21 cellular contexts compared by ENCODE assay signal in the genomic region with DNA sequence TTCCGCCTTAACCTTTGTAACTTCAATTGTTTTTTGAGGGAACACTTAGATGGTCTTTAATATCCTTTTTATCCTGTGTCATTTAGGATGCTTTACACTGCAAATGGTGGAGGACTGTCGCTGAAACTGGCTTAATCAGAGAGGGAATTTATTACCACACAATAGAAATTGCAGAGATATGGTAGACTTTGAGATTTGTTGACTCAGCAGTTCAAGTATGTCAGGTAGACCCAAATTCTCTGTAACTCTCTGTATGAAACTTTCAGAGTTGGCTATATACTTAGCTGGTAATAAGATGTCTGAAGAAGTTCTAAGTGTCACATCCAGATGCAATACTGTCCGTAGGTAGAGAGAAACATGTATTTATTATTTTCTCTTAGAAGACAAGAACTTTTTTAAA.
DNase-seq lines count a peak whose midpoint lies in the region; ATAC-seq, FAIRE-seq and TF ChIP-seq lines count a peak whose summit lies in the region.
"Had no signal": no experiment of that assay in that cellular context is flagged by ENCODE, and none has a peak within 500 bp of the region (broad histone marks: within the 10 kb centered on the region; RNA-seq: fewer than 3 reads in every experiment).

No MANE protein-coding gene starts in this region.

- H2AFZ ChIP-seq in HepG2 (ENCODE audit: low read length) (no peak overlapping the region), MM.1S (ENCODE audit: low read length) (no peak overlapping the region)

- POLR2A ChIA-PET in HepG2 (lab: Yijun Ruan, JAX) = no interaction called here

- H3K79me2 ChIP-seq in HepG2 (ENCODE audit: insufficient read depth, low read length) = no peaks in the 10 kb centered on the region
- H3K79me2 ChIP-seq in MM.1S (ENCODE audit: low read length) = no peaks in the 10 kb centered on the region
- no peaks in the 10 kb centered on the region for H3K79me2 ChIP-seq in mesendoderm (ENCODE audit: control insufficient read depth, insufficient read depth, low read length)

- H3K4me2 ChIP-seq in HepG2 (ENCODE audit: low read depth, low read length) (no peak overlapping the region), MM.1S (ENCODE audit: low read depth, low read length) (no peak overlapping the region), mesendoderm (ENCODE audit: low read length) (no peak overlapping the region)
- H3K4me2 ChIP-seq: BLaER1 treated with 17β-estradiol and CSF1 and Interleukin-3, amounts not matched to agents 10 nM and 100 nM had no signal

- H3K79me1 ChIP-seq in mesendoderm (ENCODE audit: low read length) = no peaks in the 10 kb centered on the region

- BruUV-seq in HepG2 (replicated peaks; lab: Mats Ljungman, UMichigan) = no TSS peak

- H3K56ac ChIP-seq in mesendoderm (ENCODE audit: low read length) = no peak overlapping the region

- no peak for FAIRE-seq in HepG2 (lab: Jason Lieb, UNC)
- FAIRE-seq: A204.1, G401.6, GM18507 had no signal

- H3K23ac ChIP-seq in mesendoderm (ENCODE audit: low read length) = no peak overlapping the region

- H2AK5ac ChIP-seq in mesendoderm (ENCODE audit: low read length) = no peak overlapping the region

- no peak overlapping the region for H3K4ac ChIP-seq in mesendoderm (ENCODE audit: low read depth, low read length)

- H3K36me3 ChIP-seq in HepG2 (replicated peaks in 1 of 2; ENCODE audit: control insufficient read depth in 1 of 2, insufficient read depth in 2 of 2, low read length in 2 of 2) = no peaks in the 10 kb centered on the region
- no peaks in the 10 kb centered on the region for H3K36me3 ChIP-seq in right lobe of liver
- no peaks in the 10 kb centered on the region for H3K36me3 ChIP-seq in MM.1S (replicated peaks; ENCODE audit: insufficient read depth, low read length)
- H3K36me3 ChIP-seq in mesendoderm (ENCODE audit: control insufficient read depth, insufficient read depth, low read length) = no peaks in the 10 kb centered on the region
- H3K36me3 ChIP-seq in upper lobe of left lung = no peaks in the 10 kb centered on the region
- H3K36me3 ChIP-seq: BE2C; BLaER1 treated with 17β-estradiol and CSF1 and Interleukin-3, amounts not matched to agents 10 nM and 100 nM had no signal

- CTCF ChIA-PET in HepG2 (lab: Yijun Ruan, JAX; ENCODE audit: low intra/inter-chr PET ratio, low total read pairs) = no interaction called here

- H3K9ac ChIP-seq in HepG2 (ENCODE audit: insufficient read depth, low read depth, low read length) (no peak overlapping the region), MM.1S (ENCODE audit: low read length) (no peak overlapping the region), mesendoderm (ENCODE audit: low read length) (no peak overlapping the region)
- H3K9ac ChIP-seq: BLaER1 treated with 17β-estradiol and CSF1 and Interleukin-3, amounts not matched to agents 10 nM and 100 nM had no signal

- no peaks in the 10 kb centered on the region; the same call in 1 of the 2 replicates for H3F3A ChIP-seq in MM.1S (ENCODE audit: insufficient read depth, low read length)

- intact Hi-C loops in HepG2 (cut with micrococcal nuclease; ENCODE audit: unreplicated experiment) (no loop called here), right lobe of liver (cut with DNase I) (no loop called here)

- no peak for TF ChIP-seq POLR2A in HepG2 (IDR thresholded peaks at IDR 0.05; ENCODE audit: insufficient read depth in 1 of 2, low read depth in 2 of 2, low read length in 2 of 2)
- no peak for TF ChIP-seq POLR2A in right lobe of liver (IDR thresholded peaks at IDR 0.05)
- TF ChIP-seq POLR2A in upper lobe of left lung (IDR thresholded peaks at IDR 0.05) = no peak

- TF ChIP-seq CTCF in HepG2 (CRISPR knock-in tag; IDR thresholded peaks at IDR 0.05) (no peak), right lobe of liver (IDR thresholded peaks at IDR 0.05) (no peak), MM.1S (IDR thresholded peaks at IDR 0.05; ENCODE audit: low read length) (no peak), upper lobe of left lung (IDR thresholded peaks at IDR 0.05) (no peak)

- no peak for DNase-seq in HepG2 (ENCODE audit: low spot score)
- DNase-seq in right lobe of liver = no peak
- DNase-seq in MM.1S = peak; percentile 6
- peak; percentile 3 for DNase-seq in mesendoderm
- no peak for DNase-seq in upper lobe of left lung
- DNase-seq: ACHN; AML-193; BE2C; Calu3; CD4-positive, alpha-beta T cell; CD8-positive, alpha-beta memory T cell; COR-L47; DND-41; H9 had no signal

- H3K27ac ChIP-seq in HepG2 (ENCODE audit: extremely low read length, insufficient read depth, low read length) = no peak overlapping the region
- H3K27ac ChIP-seq in right lobe of liver = no peak overlapping the region
- H3K27ac ChIP-seq in MM.1S (ENCODE audit: low read length) = no peak overlapping the region
- H3K27ac ChIP-seq in mesendoderm (ENCODE audit: low read depth, low read length) = no peak overlapping the region
- H3K27ac ChIP-seq in upper lobe of left lung = no peak overlapping the region
- H3K27ac ChIP-seq: 22Rv1; BLaER1 treated with 17β-estradiol and CSF1 and Interleukin-3, amounts not matched to agents 10 nM and 100 nM had no signal

- H2BK120ac ChIP-seq in mesendoderm (ENCODE audit: low read depth, low read length) = no peak overlapping the region

- H3K4me1 ChIP-seq in HepG2 (ENCODE audit: insufficient read depth, low read length) = no peaks in the 10 kb centered on the region
- no peaks in the 10 kb centered on the region for H3K4me1 ChIP-seq in right lobe of liver
- H3K4me1 ChIP-seq in MM.1S (ENCODE audit: low read length) = peaks cover 9% of the 10 kb centered on the region; the same call in 1 of the 2 replicates
- no peaks in the 10 kb centered on the region for H3K4me1 ChIP-seq in mesendoderm (ENCODE audit: control insufficient read depth, low read depth, low read length)
- no peaks in the 10 kb centered on the region for H3K4me1 ChIP-seq in upper lobe of left lung
- H3K4me1 ChIP-seq: BE2C; BLaER1 treated with 17β-estradiol and CSF1 and Interleukin-3, amounts not matched to agents 10 nM and 100 nM had no signal

- no peaks in the 10 kb centered on the region for H3K9me2 ChIP-seq in MM.1S (replicated peaks; ENCODE audit: insufficient read depth, low read length)

- TF ChIP-seq EP300 in HepG2 (IDR thresholded peaks at IDR 0.05; ENCODE audit: low read depth in 2 of 2, low read length in 2 of 2) (no peak), HepG2 (CRISPR knock-in tag; IDR thresholded peaks at IDR 0.05; ENCODE audit: borderline replicate concordance) (no peak), upper lobe of left lung (IDR thresholded peaks at IDR 0.05) (no peak)

- H2BK15ac ChIP-seq in mesendoderm (replicated peaks; ENCODE audit: low read depth) = no peak overlapping the region

- H4K8ac ChIP-seq in mesendoderm (ENCODE audit: low read depth, low read length) = no peak overlapping the region

- H3K9me3 ChIP-seq in HepG2 (ENCODE audit: low read length) (no peaks in the 10 kb centered on the region), right lobe of liver (no peaks in the 10 kb centered on the region), MM.1S (replicated peaks; ENCODE audit: insufficient read depth, low read length) (no peaks in the 10 kb centered on the region), upper lobe of left lung (no peaks in the 10 kb centered on the region)
- H3K9me3 ChIP-seq: BE2C; BLaER1 treated with 17β-estradiol and CSF1 and Interleukin-3, amounts not matched to agents 10 nM and 100 nM had no signal

- H3K4me3 ChIP-seq in HepG2 (replicated peaks in 1 of 3; ENCODE audit: insufficient read depth in 1 of 3, low read depth in 2 of 3, low read length in 3 of 3) (no peak overlapping the region), right lobe of liver (no peak overlapping the region), MM.1S (ENCODE audit: low read length) (no peak overlapping the region), mesendoderm (ENCODE audit: low read length) (no peak overlapping the region), upper lobe of left lung (no peak overlapping the region)
- H3K4me3 ChIP-seq: BLaER1 treated with 17β-estradiol and CSF1 and Interleukin-3, amounts not matched to agents 10 nM and 100 nM had no signal

- no peak for TF ChIP-seq RAD21 in HepG2 (CRISPR knock-in tag; IDR thresholded peaks at IDR 0.05)

- in situ Hi-C loops in HepG2 (cut with HindIII; ENCODE audit: extremely low pct_ligation_motif_present, low pct_unique_long_range_greater_than_20kb) = no loop called here

- H4K5ac ChIP-seq in mesendoderm (ENCODE audit: low read length) = no peak overlapping the region

- no peak overlapping the region for H3K18ac ChIP-seq in mesendoderm (ENCODE audit: low read length)

- H3K27me3 ChIP-seq in HepG2 (ENCODE audit: control insufficient read depth in 1 of 2, insufficient read depth in 2 of 2, low read length in 2 of 2) (no peaks in the 10 kb centered on the region), right lobe of liver (no peaks in the 10 kb centered on the region), MM.1S (replicated peaks; ENCODE audit: insufficient read depth, low read length) (no peaks in the 10 kb centered on the region), mesendoderm (ENCODE audit: insufficient read depth, low read length, poor library complexity) (no peaks in the 10 kb centered on the region), upper lobe of left lung (no peaks in the 10 kb centered on the region)
- H3K27me3 ChIP-seq: BE2C; BLaER1 treated with 17β-estradiol and CSF1 and Interleukin-3, amounts not matched to agents 10 nM and 100 nM had no signal

- H2BK5ac ChIP-seq in mesendoderm (ENCODE audit: low read length) = no peak overlapping the region

- H4K20me1 ChIP-seq in HepG2 (ENCODE audit: insufficient read depth, low read length) (no peaks in the 10 kb centered on the region; the same call in 1 of the 2 replicates), MM.1S (ENCODE audit: insufficient read depth, low read length) (no peaks in the 10 kb centered on the region)
- H4K20me1 ChIP-seq: BLaER1 treated with 17β-estradiol and CSF1 and Interleukin-3, amounts not matched to agents 10 nM and 100 nM had no signal

- ATAC-seq in HepG2 = no peak
- ATAC-seq in right lobe of liver = no peak
- ATAC-seq in HG03460 (IDR thresholded peaks at IDR 0.05; ENCODE audit: unreplicated experiment) = no peak
- no peak for ATAC-seq in upper lobe of left lung (ENCODE audit: low FRiP score in 2 of 2)
- ATAC-seq: HCT116 had no signal

- 24% methylated on average over 3 of the region's 3 CpGs for WGBS in HepG2 (ENCODE audit: low lambda C conversion rate)
- 47% methylated on average over 3 of the region's 3 CpGs for WGBS in right lobe of liver (ENCODE audit: insufficient coverage, low coverage, low lambda C conversion rate, missing lambda C conversion rate)
- no CpG with 5 or more reads among the region's 3 CpGs for WGBS in mesendoderm (ENCODE audit: extremely low coverage, insufficient coverage, low lambda C conversion rate)
- WGBS in upper lobe of left lung, 2 donors = 78 to 82% methylated on average over 3 of the region's 3 CpGs

TF ChIP-seq in HepG2, 621 proteins besides CTCF, POLR2A, EP300 and RAD21:
- TF ChIP-seq MAFK (conservative IDR thresholded peaks at IDR 0.05 in 1 of 2, IDR thresholded peaks at IDR 0.05 in 1 of 2; ENCODE audit: low read length in 2 of 2) (peak; percentile 96 to 99), KDM2A (CRISPR knock-in tag; IDR thresholded peaks at IDR 0.05; ENCODE audit: borderline replicate concordance, low read depth) (no peak), MAFF (IDR thresholded peaks at IDR 0.05; ENCODE audit: low read depth, low read length) (peak; percentile 98), HNRNPLL (IDR thresholded peaks at IDR 0.05; ENCODE audit: low read depth, low read length, poor library complexity, severe bottlenecking) (no peak)

Comparison
In these comparisons a context has a peak if more than half of its experiments do, and no peak if none do; other contexts are left out.
1. DNase-seq: peak in MM.1S (single experiment) and mesendoderm (single experiment); none in HepG2 (single experiment), right lobe of liver (0 of 3) and upper lobe of left lung (0 of 2).